In the genomic region with DNA sequence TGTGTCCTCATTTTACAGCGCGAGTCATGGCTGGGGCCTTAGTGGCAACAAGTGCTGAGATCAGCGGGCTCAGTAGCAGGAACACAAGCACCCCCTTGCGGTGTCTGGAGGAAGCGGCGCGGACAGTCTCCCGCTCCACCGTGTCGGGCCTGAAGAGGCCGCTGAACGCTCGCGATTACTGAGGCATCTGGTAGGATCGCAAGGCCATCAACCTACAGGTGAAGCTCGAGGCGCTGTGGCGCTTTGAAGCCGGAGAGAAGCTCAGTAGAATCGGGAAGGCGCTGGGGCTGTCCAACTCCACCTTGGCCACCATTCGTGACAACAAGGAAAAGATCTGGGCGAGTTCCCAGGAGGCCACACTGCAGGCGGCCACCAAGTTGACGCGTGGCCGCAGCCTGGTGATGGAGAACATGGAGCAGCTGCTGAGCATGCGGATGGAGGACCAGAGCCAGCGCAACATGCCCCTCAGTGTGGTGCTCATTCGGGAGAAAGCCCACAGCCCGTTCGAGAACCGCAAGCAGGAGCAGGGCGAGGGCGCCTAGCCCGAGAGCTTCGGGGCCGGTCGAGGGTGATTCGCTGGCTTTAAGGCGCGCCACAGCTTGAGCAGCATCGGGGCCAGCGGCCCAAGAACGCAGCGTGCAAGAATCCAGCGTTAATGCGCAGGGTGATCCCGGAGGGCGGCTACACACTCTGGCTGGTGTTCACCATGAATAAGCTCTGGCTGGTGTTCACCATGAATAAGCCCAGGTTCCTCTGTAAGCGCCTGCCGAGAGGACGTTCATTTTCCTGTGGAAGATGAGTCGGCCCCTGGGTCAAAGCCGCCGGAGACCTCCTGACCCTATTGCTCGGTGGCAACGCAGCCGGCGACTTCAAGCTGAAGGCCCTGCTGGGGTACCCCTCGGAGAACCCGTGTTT, we compare ENCODE assay signal across 8 cellular contexts. TPM values are rescaled to one million over a fixed set of nuclear protein-coding genes. Genes with fewer than 3 reads are reported as not detected.
DNase-seq lines count a peak whose midpoint lies in the region; ATAC-seq and TF ChIP-seq lines count a peak whose summit lies in the region.

No MANE protein-coding gene starts in this region.

- H3K27me3 ChIP-seq in upper lobe of right lung, result no peaks in the 10 kb centered on the region

- H3K27ac ChIP-seq in upper lobe of right lung (peak overlapping the region; percentile 53), caudate nucleus (ENCODE audit: low read depth, low read length) (no peak overlapping the region)

- no peaks in the 10 kb centered on the region for H3K9me3 ChIP-seq in upper lobe of right lung

- no peak overlapping the region for H3K4me3 ChIP-seq in Jurkat, Clone E6-1 (ENCODE audit: low read length)
- no peak overlapping the region for H3K4me3 ChIP-seq in upper lobe of right lung

- peaks cover 19% of the 10 kb centered on the region for H3K36me3 ChIP-seq in upper lobe of right lung

- intact Hi-C loops in activated T-helper 2 cell treated with anti-CD3 and anti-CD28 coated beads, Interferon-gamma antibody, Interleukin-2, Interleukin-4, amounts not matched to agents 10 μg/mL and 5 μg/mL and 100 μg/mL, durations not matched to agents 14 hours and 24 hours and 36 hours (cut with micrococcal nuclease), result no loop called here
- intact Hi-C loops in posterior vena cava (cut with DNase I), result no loop called here
- intact Hi-C loops in upper lobe of right lung (cut with DNase I), result no loop called here

- H3K4me1 ChIP-seq in upper lobe of right lung, result peaks cover 6% of the 10 kb centered on the region

- H3K4me3 Mint-ChIP-seq in activated T-helper 2 cell treated with anti-CD3 and anti-CD28 coated beads, Interferon-gamma antibody, Interleukin-2, Interleukin-4, amounts not matched to agents 10 μg/mL and 5 μg/mL and 100 μg/mL, durations not matched to agents 14 hours and 24 hours and 36 hours (ENCODE audit: low read depth), result no peak overlapping the region
- peak overlapping the region; percentile 41 for H3K4me3 Mint-ChIP-seq in glutamatergic neuron (ENCODE audit: unreplicated experiment)

- DNase-seq in Jurkat, Clone E6-1 (ENCODE audit: low read depth, low spot score), result peak; percentile 89
- peak; percentile 87 for DNase-seq in activated T-helper 2 cell treated with anti-CD3 and anti-CD28 coated beads, Interferon-gamma antibody, Interleukin-2, Interleukin-4, amounts not matched to agents 10 μg/mL and 5 μg/mL and 100 μg/mL, durations not matched to agents 14 hours and 24 hours and 36 hours (ENCODE audit: low spot score)
- DNase-seq in glutamatergic neuron (peak; percentile 87), posterior vena cava (ENCODE audit: low spot score) (peak; percentile 97), upper lobe of right lung (peak; percentile 93), caudate nucleus (lab: John Stamatoyannopoulos, UW) (no peak), cerebellar nuclear complex (lab: John Stamatoyannopoulos, UW) (no peak)

- TF ChIP-seq CTCF in glutamatergic neuron (IDR thresholded peaks at IDR 0.05; ENCODE audit: partially characterized antibody, unreplicated experiment) (peak; percentile 82), upper lobe of right lung (IDR thresholded peaks at IDR 0.05) (peak; percentile 95)

- H3K4me1 Mint-ChIP-seq in activated T-helper 2 cell treated with anti-CD3 and anti-CD28 coated beads, Interferon-gamma antibody, Interleukin-2, Interleukin-4, amounts not matched to agents 10 μg/mL and 5 μg/mL and 100 μg/mL, durations not matched to agents 14 hours and 24 hours and 36 hours (ENCODE audit: low read depth), result peaks cover 24% of the 10 kb centered on the region
- no peaks in the 10 kb centered on the region for H3K4me1 Mint-ChIP-seq in glutamatergic neuron (ENCODE audit: low read depth, unreplicated experiment)

- no peaks in the 10 kb centered on the region for H3K27me3 Mint-ChIP-seq in activated T-helper 2 cell treated with anti-CD3 and anti-CD28 coated beads, Interferon-gamma antibody, Interleukin-2, Interleukin-4, amounts not matched to agents 10 μg/mL and 5 μg/mL and 100 μg/mL, durations not matched to agents 14 hours and 24 hours and 36 hours (ENCODE audit: low read depth)
- H3K27me3 Mint-ChIP-seq in glutamatergic neuron (ENCODE audit: unreplicated experiment), result peaks cover 2% of the 10 kb centered on the region

- H3K9me3 Mint-ChIP-seq in activated T-helper 2 cell treated with anti-CD3 and anti-CD28 coated beads, Interferon-gamma antibody, Interleukin-2, Interleukin-4, amounts not matched to agents 10 μg/mL and 5 μg/mL and 100 μg/mL, durations not matched to agents 14 hours and 24 hours and 36 hours, result no peaks in the 10 kb centered on the region
- peaks cover 10% of the 10 kb centered on the region for H3K9me3 Mint-ChIP-seq in glutamatergic neuron (ENCODE audit: unreplicated experiment)

- H3K36me3 Mint-ChIP-seq in activated T-helper 2 cell treated with anti-CD3 and anti-CD28 coated beads, Interferon-gamma antibody, Interleukin-2, Interleukin-4, amounts not matched to agents 10 μg/mL and 5 μg/mL and 100 μg/mL, durations not matched to agents 14 hours and 24 hours and 36 hours (ENCODE audit: low read depth), result peaks cover 16% of the 10 kb centered on the region
- no peaks in the 10 kb centered on the region for H3K36me3 Mint-ChIP-seq in glutamatergic neuron (ENCODE audit: unreplicated experiment)

- H3K27ac Mint-ChIP-seq in activated T-helper 2 cell treated with anti-CD3 and anti-CD28 coated beads, Interferon-gamma antibody, Interleukin-2, Interleukin-4, amounts not matched to agents 10 μg/mL and 5 μg/mL and 100 μg/mL, durations not matched to agents 14 hours and 24 hours and 36 hours, result peak overlapping the region; percentile 50
- no peak overlapping the region for H3K27ac Mint-ChIP-seq in glutamatergic neuron (ENCODE audit: unreplicated experiment)

- peak; percentile 83 for ATAC-seq in GM18868 (IDR thresholded peaks at IDR 0.05; ENCODE audit: unreplicated experiment)
- peak; percentile 98 for ATAC-seq in upper lobe of right lung

RNA-seq across cellular contexts. Expression of gene MZF1, which starts 8.3 kb away (rescaled TPM):
- 13.9 TPM for polyA plus RNA-seq in Jurkat, Clone E6-1 (2012; ENCODE audit: insufficient read depth, insufficient read length)
- total RNA-seq in activated T-helper 2 cell treated with anti-CD3 and anti-CD28 coated beads, Interferon-gamma antibody, Interleukin-2, Interleukin-4, amounts not matched to agents 10 μg/mL and 5 μg/mL and 100 μg/mL, durations not matched to agents 14 hours and 24 hours and 36 hours, result 18.8 and 19.0 TPM in 2 replicates
- 27.3 TPM for total RNA-seq in glutamatergic neuron (ENCODE audit: unreplicated experiment)
- 10 to 100 TPM; 10.0 to 14.0 TPM for total RNA-seq in posterior vena cava
- 44.3 TPM for total RNA-seq in upper lobe of right lung

RNA-seq across cellular contexts. Expression of gene UBE2M, which starts 23.1 kb away (rescaled TPM):
- polyA plus RNA-seq in Jurkat, Clone E6-1 (2012; ENCODE audit: insufficient read depth, insufficient read length), result 165 TPM
- 133 and 142 TPM in 2 replicates for total RNA-seq in activated T-helper 2 cell treated with anti-CD3 and anti-CD28 coated beads, Interferon-gamma antibody, Interleukin-2, Interleukin-4, amounts not matched to agents 10 μg/mL and 5 μg/mL and 100 μg/mL, durations not matched to agents 14 hours and 24 hours and 36 hours
- total RNA-seq in glutamatergic neuron (ENCODE audit: unreplicated experiment), result 118 TPM
- 10 to 100 TPM; 53.3 to 60.0 TPM for total RNA-seq in posterior vena cava
- 53.8 TPM for total RNA-seq in upper lobe of right lung

RNA-seq across cellular contexts. Expression of gene CHMP2A, which starts 26.6 kb away (rescaled TPM):
- 188 TPM for polyA plus RNA-seq in Jurkat, Clone E6-1 (2012; ENCODE audit: insufficient read depth, insufficient read length)
- total RNA-seq in activated T-helper 2 cell treated with anti-CD3 and anti-CD28 coated beads, Interferon-gamma antibody, Interleukin-2, Interleukin-4, amounts not matched to agents 10 μg/mL and 5 μg/mL and 100 μg/mL, durations not matched to agents 14 hours and 24 hours and 36 hours, result 102 and 105 TPM in 2 replicates
- 108 TPM for total RNA-seq in glutamatergic neuron (ENCODE audit: unreplicated experiment)
- 100 to 1,000 TPM in 1 of 2 donors, 10 to 100 TPM in 1; 96.9 to 103 TPM for total RNA-seq in posterior vena cava
- 96.5 TPM for total RNA-seq in upper lobe of right lung

RNA-seq across cellular contexts. Expression of gene TRIM28, which starts 37.6 kb away (rescaled TPM):
- 1,014 TPM for polyA plus RNA-seq in Jurkat, Clone E6-1 (2012; ENCODE audit: insufficient read depth, insufficient read length)
- 658 and 662 TPM in 2 replicates for total RNA-seq in activated T-helper 2 cell treated with anti-CD3 and anti-CD28 coated beads, Interferon-gamma antibody, Interleukin-2, Interleukin-4, amounts not matched to agents 10 μg/mL and 5 μg/mL and 100 μg/mL, durations not matched to agents 14 hours and 24 hours and 36 hours
- 361 TPM for total RNA-seq in glutamatergic neuron (ENCODE audit: unreplicated experiment)
- 100 to 1,000 TPM; 159 to 168 TPM for total RNA-seq in posterior vena cava
- total RNA-seq in upper lobe of right lung, result 199 TPM

Comparison
In these comparisons a context has a peak if more than half of its experiments do, and no peak if none do; other contexts are left out.
1. DNase-seq: peak in Jurkat, Clone E6-1 (single experiment), activated T-helper 2 cell treated with anti-CD3 and anti-CD28 coated beads, Interferon-gamma antibody, Interleukin-2, Interleukin-4, amounts not matched to agents 10 μg/mL and 5 μg/mL and 100 μg/mL, durations not matched to agents 14 hours and 24 hours and 36 hours (single experiment), glutamatergic neuron (single experiment), posterior vena cava (single experiment) and upper lobe of right lung (single experiment); none in caudate nucleus (0 of 61) and cerebellar nuclear complex (0 of 2).